In genomic region chr18:11849279-11849678, GRCh38 we compare ENCODE assay signal across 1 cellular context.
TF ChIP-seq lines count a peak whose summit lies in the region.

No MANE protein-coding gene starts in this region.

TF ChIP-seq in K562, 482 proteins besides CTCF, POLR2A, EP300 and RAD21 (continued from another document):
- TF ChIP-seq, protein P1, sequence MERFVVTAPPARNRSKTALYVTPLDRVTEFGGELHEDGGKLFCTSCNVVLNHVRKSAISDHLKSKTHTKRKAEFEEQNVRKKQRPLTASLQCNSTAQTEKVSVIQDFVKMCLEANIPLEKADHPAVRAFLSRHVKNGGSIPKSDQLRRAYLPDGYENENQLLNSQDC (CRISPR knock-in tag; IDR thresholded peaks at IDR 0.05): no peak
- 0 out of 2 replicates have a peak, but pooled peaks have one; percentile 13 for TF ChIP-seq MAFF (IDR thresholded peaks at IDR 0.05; ENCODE audit: low read length)
- TF ChIP-seq, protein P2, sequence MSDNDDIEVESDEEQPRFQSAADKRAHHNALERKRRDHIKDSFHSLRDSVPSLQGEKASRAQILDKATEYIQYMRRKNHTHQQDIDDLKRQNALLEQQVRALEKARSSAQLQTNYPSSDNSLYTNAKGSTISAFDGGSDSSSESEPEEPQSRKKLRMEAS (CRISPR knock-in tag; IDR thresholded peaks at IDR 0.05): no peak
- peak; percentile 62; the same call in 1 of the 2 replicates for TF ChIP-seq DPF2 (IDR thresholded peaks at IDR 0.05)
- peak; percentile 33; the same call in 1 of the 2 replicates for TF ChIP-seq C11orf30 (IDR thresholded peaks at IDR 0.05; ENCODE audit: low read depth)
- TF ChIP-seq, protein P3, sequence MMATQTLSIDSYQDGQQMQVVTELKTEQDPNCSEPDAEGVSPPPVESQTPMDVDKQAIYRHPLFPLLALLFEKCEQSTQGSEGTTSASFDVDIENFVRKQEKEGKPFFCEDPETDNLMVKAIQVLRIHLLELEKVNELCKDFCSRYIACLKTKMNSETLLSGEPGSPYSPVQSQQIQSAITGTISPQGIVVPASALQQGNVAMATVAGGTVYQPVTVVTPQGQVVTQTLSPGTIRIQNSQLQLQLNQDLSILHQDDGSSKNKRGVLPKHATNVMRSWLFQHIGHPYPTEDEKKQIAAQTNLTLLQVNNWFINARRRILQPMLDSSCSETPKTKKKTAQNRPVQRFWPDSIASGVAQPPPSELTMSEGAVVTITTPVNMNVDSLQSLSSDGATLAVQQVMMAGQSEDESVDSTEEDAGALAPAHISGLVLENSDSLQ (IDR thresholded peaks at IDR 0.05): no peak
- TF ChIP-seq CBFA2T3 (IDR thresholded peaks at IDR 0.05): peak; percentile 13; the same call in 1 of the 2 replicates
